ENCODE assay signal across 1 cellular context in the genomic region with DNA sequence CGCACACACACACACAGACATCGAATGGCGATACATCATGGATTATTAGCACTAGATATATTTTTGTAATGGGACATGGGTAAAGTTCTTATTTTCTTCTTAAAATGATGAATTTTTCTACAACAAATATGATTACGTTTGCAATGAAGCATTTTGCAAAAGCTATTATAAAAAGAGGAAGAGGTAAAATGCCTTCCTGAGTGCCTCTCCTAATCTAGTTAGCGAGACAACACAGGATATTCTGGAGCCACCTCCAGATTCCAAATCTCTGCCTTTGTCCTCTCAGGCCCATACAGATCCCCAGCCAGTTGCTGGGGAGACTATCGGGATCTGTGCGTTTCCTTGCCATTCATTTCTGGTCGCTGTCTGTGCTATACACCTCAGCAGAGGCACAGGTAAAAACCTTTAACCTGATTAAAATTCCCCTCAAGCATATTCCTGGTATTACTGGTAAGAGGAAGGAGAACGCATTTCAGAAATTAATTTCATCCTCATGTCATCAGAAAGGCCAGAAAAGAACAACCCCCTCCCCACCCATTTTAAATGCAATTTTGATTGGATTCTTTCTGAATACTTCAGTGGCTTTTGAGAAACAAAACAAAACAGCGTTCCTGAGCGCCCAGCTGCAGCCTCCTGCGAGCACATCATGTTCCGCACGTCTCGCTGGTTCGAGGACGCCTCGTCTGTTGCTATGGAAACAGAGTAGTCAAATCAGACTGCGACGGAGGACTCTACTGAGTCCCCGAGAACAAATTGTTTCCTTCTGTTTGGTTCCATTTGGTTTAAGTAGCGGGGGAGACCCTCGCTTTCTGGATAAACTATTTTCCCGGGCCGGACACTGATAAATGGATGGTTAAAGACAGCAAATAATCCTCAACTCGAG.
A peak's percentile ranks its signal among the peaks of the same experiment; 100 is the strongest.
TF ChIP-seq lines count a peak whose summit lies in the region.

No MANE protein-coding gene starts in this region.

TF ChIP-seq in K562, 482 proteins besides CTCF, POLR2A, EP300 and RAD21 (continued from another document):
- TF ChIP-seq RFX1 (IDR thresholded peaks at IDR 0.05) = peak; percentile 84
- no peak for TF ChIP-seq TEAD2 (tag; IDR thresholded peaks at IDR 0.05)
